Comparison of ENCODE assay signal across 8 cellular contexts in genomic region chrX:154458954-154459829, GRCh38. TPM values are rescaled to one million over a fixed set of nuclear protein-coding genes. Genes with fewer than 3 reads are reported as not detected.
DNase-seq lines count a peak whose midpoint lies in the region; ATAC-seq and TF ChIP-seq lines count a peak whose summit lies in the region.

No MANE protein-coding gene starts in this region.

- CTCF ChIA-PET in T-cell (lab: Charles Lee): interaction anchor here (0.6 to 0.7 kb wide), 2 partner anchors 17 to 511 kb away, joined by 3 to 4 read pairs; no protein-coding TSS in a partner anchor

- peak overlapping the region; percentile 30 for H3K4me2 ChIP-seq in neural cell (ENCODE audit: low read length)

- H3K79me2 ChIP-seq in neural cell (replicated peaks; ENCODE audit: insufficient read depth, low read length): peaks cover 18% of the 10 kb centered on the region

- H3K4me3 ChIP-seq in AG09309 (ENCODE audit: control insufficient read depth, low read depth, low read length) (peak overlapping the region; percentile 86), H7 (ENCODE audit: insufficient read depth, low read depth, low read length) (peak overlapping the region; percentile 61), esophagus squamous epithelium (peak overlapping the region; percentile 48 to 74 (median 56)), neural cell (ENCODE audit: low read length) (peak overlapping the region; percentile 85)

- TF ChIP-seq CTCF in AG09309 (IDR thresholded peaks at IDR 0.05; ENCODE audit: control insufficient read depth, insufficient read depth, low read depth, low read length, missing control alignments) (no peak), esophagus squamous epithelium (IDR thresholded peaks at IDR 0.05) (no peak), neural cell (IDR thresholded peaks at IDR 0.05; ENCODE audit: poor library complexity, severe bottlenecking) (no peak)

- H3K27me3 ChIP-seq in H7 (ENCODE audit: control insufficient read depth, insufficient read depth, low read length): no peaks in the 10 kb centered on the region
- no peaks in the 10 kb centered on the region for H3K27me3 ChIP-seq in esophagus squamous epithelium
- H3K27me3 ChIP-seq in neural cell (ENCODE audit: insufficient read depth, low read depth, low read length): no peaks in the 10 kb centered on the region

- ATAC-seq in T-cell (replicated peaks in 1 of 4) (peak in 2 of 4 experiments; percentile 28 to 36), HG02981 (IDR thresholded peaks at IDR 0.05; ENCODE audit: unreplicated experiment) (no peak), HG03354 (IDR thresholded peaks at IDR 0.05; ENCODE audit: poor library complexity, severe bottlenecking, unreplicated experiment) (no peak)

- H4K20me1 ChIP-seq in neural cell (ENCODE audit: insufficient read depth): no peaks in the 10 kb centered on the region

- H3K36me3 ChIP-seq in H7 (replicated peaks; ENCODE audit: control insufficient read depth, insufficient read depth, low read length): no peaks in the 10 kb centered on the region; the same call in 1 of the 2 replicates
- H3K36me3 ChIP-seq in esophagus squamous epithelium: peaks cover 0 to 14% (median 0%) of the 10 kb centered on the region in 3 donors
- H3K36me3 ChIP-seq in neural cell (ENCODE audit: insufficient read depth, low read length): no peaks in the 10 kb centered on the region

- H2AFZ ChIP-seq in neural cell (ENCODE audit: low read depth, low read length): no peak overlapping the region

- peak overlapping the region; percentile 82 for H3K9ac ChIP-seq in neural cell (ENCODE audit: low read length)

- H3K27ac ChIP-seq in esophagus squamous epithelium (peak overlapping the region in 3 of 4 donors; percentile 58 to 85 (median 76)), neural cell (ENCODE audit: low read length) (peak overlapping the region; percentile 59)

- peaks cover 5 to 31% (median 7%) of the 10 kb centered on the region in 3 donors for H3K4me1 ChIP-seq in esophagus squamous epithelium

- POLR2A ChIA-PET in T-cell (lab: Charles Lee): no interaction called here

- no peak for TF ChIP-seq POLR2A in esophagus squamous epithelium (IDR thresholded peaks at IDR 0.05)

- peak overlapping the region; percentile 75 to 82 (median 77) for H3K4me3 Mint-ChIP-seq in T-cell

- TF ChIP-seq RAD21 in neural cell (conservative IDR thresholded peaks at IDR 0.05): no peak

- H3K27me3 Mint-ChIP-seq in T-cell: peaks cover 0 to 5% of the 10 kb centered on the region in 2 donors

- intact Hi-C loops in esophagus squamous epithelium (cut with DNase I): no loop called here

- no peaks in the 10 kb centered on the region for H3K9me2 ChIP-seq in neural cell (ENCODE audit: insufficient read depth, low read length)

- no peak for TF ChIP-seq EP300 in neural cell (conservative IDR thresholded peaks at IDR 0.05; ENCODE audit: poor library complexity, severe bottlenecking)

- no peaks in the 10 kb centered on the region for H3K9me3 Mint-ChIP-seq in T-cell

- H3K4me1 Mint-ChIP-seq in T-cell: peaks cover 7 to 25% (median 14%) of the 10 kb centered on the region in 3 donors

- peaks cover 6% of the 10 kb centered on the region for H3K36me3 Mint-ChIP-seq in T-cell

- no peaks in the 10 kb centered on the region for H3K9me3 ChIP-seq in esophagus squamous epithelium
- H3K9me3 ChIP-seq in neural cell (ENCODE audit: low read length): no peaks in the 10 kb centered on the region

- WGBS in esophagus squamous epithelium, 2 donors: 55% methylated on average over 3 of the region's 16 CpGs; no CpG with 5 or more reads in 1 of the 2 donors

- DNase-seq in AG09309 (ENCODE audit: low read depth) (no peak), H7 (no peak), T-cell (peak in 1 of 34 experiments; percentile 17), esophagus squamous epithelium (lab: John Stamatoyannopoulos, UW) (no peak), DMS79 (lab: John Stamatoyannopoulos, UW) (no peak)

- peak overlapping the region; percentile 46 to 83 for H3K27ac Mint-ChIP-seq in T-cell

- H3F3A ChIP-seq in neural cell (ENCODE audit: insufficient read depth, low read length, poor library complexity, severe bottlenecking): no peaks in the 10 kb centered on the region

TF ChIP-seq in neural cell, 6 proteins besides CTCF, POLR2A, EP300 and RAD21:
- no peak for TF ChIP-seq TAF1 (IDR thresholded peaks at IDR 0.05; ENCODE audit: low read depth)
- no peak for TF ChIP-seq REST (IDR thresholded peaks at IDR 0.05; ENCODE audit: borderline replicate concordance)
- no peak for TF ChIP-seq SMC3 (conservative IDR thresholded peaks at IDR 0.05; ENCODE audit: poor library complexity)
- TF ChIP-seq MXI1 (conservative IDR thresholded peaks at IDR 0.05; ENCODE audit: poor library complexity, severe bottlenecking): no peak
- TF ChIP-seq EZH2 (IDR thresholded peaks at IDR 0.05; ENCODE audit: borderline replicate concordance, insufficient read depth, low read length, poor library complexity, severe bottlenecking): no peak
- TF ChIP-seq POLR2AphosphoS5 (IDR thresholded peaks at IDR 0.05): no peak

RNA-seq across cellular contexts. Expression of gene PLXNA3, which starts 1.1 kb away (rescaled TPM):
- 2.3 and 4.5 TPM in 2 replicates for total RNA-seq in H7 (2014; rRNA removed; shearing (Covaris generic))
- total RNA-seq in T-cell (10 to 100 TPM; 48.1 to 87.0 (median 72.9) TPM), esophagus squamous epithelium (1 to 10 TPM; 4.4 to 5.9 (median 5.4) TPM)
- polyA plus RNA-seq in neural cell: 17.2 and 22.2 TPM in 2 replicates
- polyA minus RNA-seq in neural cell: 27.8 and 28.4 TPM in 2 replicates

RNA-seq across cellular contexts. Expression of gene FAM50A, which starts 15.3 kb away (rescaled TPM):
- total RNA-seq in H7 (2014; rRNA removed; shearing (Covaris generic)): 44.0 and 46.6 TPM in 2 replicates
- 10 to 100 TPM; 34.9 to 60.5 (median 51.9) TPM for total RNA-seq in T-cell
- total RNA-seq in esophagus squamous epithelium: 10 to 100 TPM; 15.9 to 27.3 (median 19.6) TPM
- 68.3 and 90.4 TPM in 2 replicates for polyA plus RNA-seq in neural cell
- 23.6 and 28.1 TPM in 2 replicates for polyA minus RNA-seq in neural cell

RNA-seq across cellular contexts. Expression of gene LAGE3, which starts 19.9 kb away (rescaled TPM):
- total RNA-seq in H7 (2014; rRNA removed; shearing (Covaris generic)): 47.9 and 84.9 TPM in 2 replicates
- total RNA-seq in T-cell: 10 to 100 TPM; 12.7 to 25.4 (median 23.5) TPM
- 10 to 100 TPM; 18.2 to 44.3 (median 21.9) TPM for total RNA-seq in esophagus squamous epithelium
- polyA plus RNA-seq in neural cell: 37.3 and 43.6 TPM in 2 replicates
- polyA minus RNA-seq in neural cell: 9.3 and 10.9 TPM in 2 replicates

RNA-seq across cellular contexts. Expression of gene GDI1, which starts 22.2 kb away (rescaled TPM):
- total RNA-seq in H7 (2014; rRNA removed; shearing (Covaris generic)): 128 and 143 TPM in 2 replicates
- total RNA-seq in T-cell: 100 to 1,000 TPM; 117 to 208 (median 182) TPM
- total RNA-seq in esophagus squamous epithelium: 10 to 100 TPM; 35.2 to 82.6 (median 35.6) TPM
- polyA plus RNA-seq in neural cell: 370 and 415 TPM in 2 replicates
- polyA minus RNA-seq in neural cell: 393 and 427 TPM in 2 replicates

RNA-seq across cellular contexts. Expression of gene UBL4A, which starts 27.2 kb away (rescaled TPM):
- 64.8 and 84.0 TPM in 2 replicates for total RNA-seq in H7 (2014; rRNA removed; shearing (Covaris generic))
- total RNA-seq in T-cell (10 to 100 TPM; 13.1 to 44.1 (median 39.6) TPM), esophagus squamous epithelium (10 to 100 TPM; 32.9 to 41.1 (median 38.2) TPM)
- 28.5 and 32.2 TPM in 2 replicates for polyA plus RNA-seq in neural cell
- 23.9 and 29.2 TPM in 2 replicates for polyA minus RNA-seq in neural cell
